8 cellular contexts compared by ENCODE assay signal in the genomic region with DNA sequence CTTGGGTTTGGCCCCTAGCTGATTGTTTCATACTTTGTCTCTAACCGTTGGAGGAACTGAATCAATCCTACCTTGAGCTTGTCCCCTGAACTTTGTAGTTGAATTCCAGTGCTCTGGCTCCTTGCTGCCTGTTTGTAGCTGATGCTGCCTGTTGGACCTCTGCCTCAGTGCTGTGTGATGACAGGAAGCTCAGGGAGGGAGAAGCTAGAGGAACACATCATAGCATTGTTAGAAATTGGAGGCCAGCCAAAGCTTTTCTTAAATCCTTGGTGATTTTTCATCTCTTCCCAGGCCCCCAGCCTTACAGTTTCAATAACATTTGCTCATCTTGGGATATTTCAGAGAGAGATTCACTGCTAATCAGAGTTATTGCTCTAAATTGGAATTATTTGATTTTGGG. TPM values are rescaled to one million over a fixed set of nuclear protein-coding genes. Genes with fewer than 3 reads are reported as not detected.
DNase-seq lines count a peak whose midpoint lies in the region; ATAC-seq and TF ChIP-seq lines count a peak whose summit lies in the region.
"Had no signal": no experiment of that assay in that cellular context is flagged by ENCODE, and none has a peak within 500 bp of the region (broad histone marks: within the 10 kb centered on the region; RNA-seq: fewer than 3 reads in every experiment).

No MANE protein-coding gene starts in this region.

- H3K23ac ChIP-seq in H9 (ENCODE audit: insufficient read length, low read depth, low read length): no peak overlapping the region

- no peak overlapping the region for H4K5ac ChIP-seq in H9 (ENCODE audit: insufficient read length, low read depth, low read length)

- H3K4ac ChIP-seq in H9 (ENCODE audit: low read depth, low read length): no peak overlapping the region

- H2BK12ac ChIP-seq in H9 (ENCODE audit: insufficient read length, low read depth, low read length): no peak overlapping the region

- ATAC-seq in activated naive CD8-positive, alpha-beta T cell treated with anti-CD3 and anti-CD28 coated beads, Interleukin-2, amount 50 U/mL, for 24 hours: no peak
- ATAC-seq in GM21526 (IDR thresholded peaks at IDR 0.05; ENCODE audit: low FRiP score, unreplicated experiment) (no peak), GM21723 (IDR thresholded peaks at IDR 0.05; ENCODE audit: unreplicated experiment) (no peak)

- H3K9ac ChIP-seq in H9 (ENCODE audit: extremely low read depth, insufficient read length, low read length): no peak overlapping the region

- no peak overlapping the region for H2AFZ ChIP-seq in H9 (ENCODE audit: low read length)

- peaks cover 7 to 23% (median 17%) of the 10 kb centered on the region in 3 experiments; a peak in 6 of 7 replicates for H3K36me3 Mint-ChIP-seq in H9 (ENCODE audit: insufficient read depth in 1 of 3, low read depth in 3 of 3)
- peaks cover 28% of the 10 kb centered on the region for H3K36me3 Mint-ChIP-seq in activated naive CD8-positive, alpha-beta T cell treated with anti-CD3 and anti-CD28 coated beads, Interleukin-2, amount 50 U/mL, for 24 hours (ENCODE audit: low read depth)

- no peaks in the 10 kb centered on the region for H3K9me3 ChIP-seq in H9 (ENCODE audit: control insufficient read depth, low read depth, low read length)

- H3K4me1 ChIP-seq in H9 (ENCODE audit: insufficient read depth, low read length): no peaks in the 10 kb centered on the region

- no peak overlapping the region; the same call in 1 of the 2 replicates for H3K14ac ChIP-seq in H9 (ENCODE audit: insufficient read depth, low read length)

- H3K27ac ChIP-seq in H9 (ENCODE audit: insufficient read length, low read depth, low read length): no peak overlapping the region
- H3K27ac ChIP-seq: VCaP had no signal

- no peak overlapping the region for H3K4me2 ChIP-seq in H9 (ENCODE audit: insufficient read depth, insufficient read length, low read length)

- H3K79me1 ChIP-seq in H9 (ENCODE audit: insufficient read depth, low read depth, low read length, poor library complexity, severe bottlenecking): peaks cover 2% of the 10 kb centered on the region

- peaks cover 6 to 12% of the 10 kb centered on the region in 2 experiments; a peak in 2 of 4 replicates for H3K4me1 Mint-ChIP-seq in H9
- H3K4me1 Mint-ChIP-seq in activated naive CD8-positive, alpha-beta T cell treated with anti-CD3 and anti-CD28 coated beads, Interleukin-2, amount 50 U/mL, for 24 hours: peaks cover 32% of the 10 kb centered on the region

- peaks cover 5 to 6% of the 10 kb centered on the region in 2 experiments; a peak in 4 of 5 replicates for H3K9me3 Mint-ChIP-seq in H9
- H3K9me3 Mint-ChIP-seq in activated naive CD8-positive, alpha-beta T cell treated with anti-CD3 and anti-CD28 coated beads, Interleukin-2, amount 50 U/mL, for 24 hours: no peaks in the 10 kb centered on the region

- H4K91ac ChIP-seq in H9 (ENCODE audit: insufficient read length, low read depth, low read length): no peak overlapping the region

- no peak overlapping the region for H3K18ac ChIP-seq in H9 (ENCODE audit: insufficient read length, low read depth, low read length)

- H2BK15ac ChIP-seq in H9 (ENCODE audit: low read depth, low read length): no peak overlapping the region

- H2BK5ac ChIP-seq in H9 (ENCODE audit: insufficient read length, low read length): no peak overlapping the region

- no peak for TF ChIP-seq CTCF in H9 (conservative IDR thresholded peaks at IDR 0.05)

- no peaks in the 10 kb centered on the region for H4K20me1 ChIP-seq in H9 (ENCODE audit: control insufficient read depth, insufficient read depth, insufficient read length)

- no peak overlapping the region for H4K8ac ChIP-seq in H9 (replicated peaks; ENCODE audit: insufficient read length, low read depth, low read length)

- H2AK5ac ChIP-seq in H9 (ENCODE audit: insufficient read length, low read length): no peak overlapping the region

- H3K79me2 ChIP-seq in H9 (ENCODE audit: insufficient read depth, low read length): peaks cover 4% of the 10 kb centered on the region; the same call in 1 of the 2 replicates

- H3K27me3 ChIP-seq in H9 (ENCODE audit: insufficient read depth, low read length): no peaks in the 10 kb centered on the region

- peak overlapping the region in 2 of 3 experiments; percentile 18 to 84; a peak in 5 of 7 replicates for H3K27ac Mint-ChIP-seq in H9
- H3K27ac Mint-ChIP-seq in activated naive CD8-positive, alpha-beta T cell treated with anti-CD3 and anti-CD28 coated beads, Interleukin-2, amount 50 U/mL, for 24 hours: peak overlapping the region; percentile 61

- no peak for DNase-seq in H9
- DNase-seq in activated naive CD8-positive, alpha-beta T cell treated with anti-CD3 and anti-CD28 coated beads, Interleukin-2, amount 50 U/mL, for 24 hours: no peak
- peak; percentile 56 for DNase-seq in glomerular endothelial cell (ENCODE audit: extremely low read depth, low read depth, low spot score)
- peak; percentile 39 for DNase-seq in renal cortical epithelial cell (ENCODE audit: low read depth)
- DNase-seq in DMS79 treated with DMSO at 0.1 percent for 48 hours (lab: John Stamatoyannopoulos, UW): no peak

- no peak overlapping the region for H2BK120ac ChIP-seq in H9 (ENCODE audit: low read depth, low read length, poor library complexity, severe bottlenecking)

- no peaks in the 10 kb centered on the region for H3K27me3 Mint-ChIP-seq in H9 (ENCODE audit: low read depth)
- no peaks in the 10 kb centered on the region for H3K27me3 Mint-ChIP-seq in activated naive CD8-positive, alpha-beta T cell treated with anti-CD3 and anti-CD28 coated beads, Interleukin-2, amount 50 U/mL, for 24 hours

- no peak overlapping the region for H3T11ph ChIP-seq in H9 (ENCODE audit: low read length)

- no peak overlapping the region for H3K56ac ChIP-seq in H9 (ENCODE audit: insufficient read length, low read depth, low read length)

- WGBS in H9 (ENCODE audit: extremely low coverage, insufficient read length, low lambda C conversion rate): no CpG with 5 or more reads among the region's 1 CpG

- H3K23me2 ChIP-seq in H9 (ENCODE audit: insufficient read length, low read depth, low read length, poor library complexity, severe bottlenecking): no peaks in the 10 kb centered on the region

- no peak overlapping the region for H2BK20ac ChIP-seq in H9 (ENCODE audit: low read depth, low read length, poor library complexity, severe bottlenecking)

- H3K4me3 Mint-ChIP-seq in H9: no peak overlapping the region
- H3K4me3 Mint-ChIP-seq in activated naive CD8-positive, alpha-beta T cell treated with anti-CD3 and anti-CD28 coated beads, Interleukin-2, amount 50 U/mL, for 24 hours: no peak overlapping the region

RNA-seq across cellular contexts. Expression of gene MACF1, which starts 34.0 kb away (rescaled TPM):
- total RNA-seq in H9 (2021) (172 and 190 TPM in 2 replicates), glomerular endothelial cell (522 and 612 TPM in 2 replicates), renal cortical epithelial cell (305 and 881 TPM in 2 replicates)

Comparison
In these comparisons a context has a peak if more than half of its experiments do, and no peak if none do; other contexts are left out.
1. DNase-seq: peak in glomerular endothelial cell (single experiment) and renal cortical epithelial cell (single experiment); none in H9 (single experiment), activated naive CD8-positive, alpha-beta T cell treated with anti-CD3 and anti-CD28 coated beads, Interleukin-2, amount 50 U/mL, for 24 hours (single experiment) and DMS79 treated with DMSO at 0.1 percent for 48 hours (single experiment).